1 cellular context compared by ENCODE assay signal in genomic region chr6:167141667-167142432, GRCh38.
TF ChIP-seq lines count a peak whose summit lies in the region.

No MANE protein-coding gene starts in this region.

TF ChIP-seq in GM23338, 12 proteins besides CTCF, POLR2A, EP300 and RAD21 (continued from another document):
- TF ChIP-seq ZNF462 (CRISPR knock-in tag; IDR thresholded peaks at IDR 0.05) (no peak), ZNF114 (CRISPR knock-in tag; IDR thresholded peaks at IDR 0.05) (no peak), ETS1 (IDR thresholded peaks at IDR 0.05) (no peak), EZH2phosphoT487 (IDR thresholded peaks at IDR 0.05; ENCODE audit: unreplicated experiment) (no peak), ZNF331 (CRISPR knock-in tag; IDR thresholded peaks at IDR 0.05; ENCODE audit: low read depth) (no peak), JUNB (IDR thresholded peaks at IDR 0.05; ENCODE audit: unreplicated experiment) (no peak), EZH2 (IDR thresholded peaks at IDR 0.05; ENCODE audit: low read depth, unreplicated experiment) (no peak), CREB1 (CRISPR knock-in tag; IDR thresholded peaks at IDR 0.05; ENCODE audit: low read depth) (no peak)
